Comparison of ENCODE assay signal across 8 cellular contexts in genomic region chr12:57229634-57230380, GRCh38. TPM values are rescaled to one million over a fixed set of nuclear protein-coding genes. Genes with fewer than 3 reads are reported as not detected.
DNase-seq lines count a peak whose midpoint lies in the region; ATAC-seq and TF ChIP-seq lines count a peak whose summit lies in the region.

SHMT2 (plus strand) TSS chr12:57229711; CDS start chr12:57229779, 68 bp downstream.

- H3K27me3 ChIP-seq in KMS-11 (ENCODE audit: insufficient read depth, low read depth), result no peaks in the 10 kb centered on the region
- H3K27me3 ChIP-seq in Panc1 (ENCODE audit: control insufficient read depth, insufficient read depth, low read length), result no peaks in the 10 kb centered on the region
- H3K27me3 ChIP-seq in esophagus squamous epithelium, result peaks cover 0 to 25% (median 4%) of the 10 kb centered on the region in 4 donors
- peaks cover 20% of the 10 kb centered on the region for H3K27me3 ChIP-seq in muscle layer of duodenum (ENCODE audit: low read depth, low read length)

- H3K27ac ChIP-seq in KMS-11 (peak within 1 kb of the TSS; percentile 82), Panc1 (ENCODE audit: low read length) (peak within 1 kb of the TSS; percentile 96), esophagus squamous epithelium (peak within 1 kb of the TSS; percentile 74 to 85 (median 78)), muscle layer of duodenum (ENCODE audit: low read length) (peak within 1 kb of the TSS; percentile 67)

- peak within 1 kb of the TSS; percentile 94 for H3K9ac ChIP-seq in KMS-11

- CTCF ChIA-PET in Panc1 (lab: Charles Lee), result interaction anchor here (0.7 to 2.3 kb wide), 5 partner anchors 9 to 103 kb away, joined by 3 to 17 read pairs (median 3); no protein-coding TSS in a partner anchor

- peaks cover 35% of the 10 kb centered on the region for H3K79me2 ChIP-seq in KMS-11 (ENCODE audit: insufficient read depth, low read depth)

- peak within 1 kb of the TSS; percentile 77 for H3K4me3 ChIP-seq in KMS-11 (IDR thresholded peaks at IDR 0.05; ENCODE audit: insufficient read depth, low read depth, low read length)
- peak within 1 kb of the TSS; percentile 94 to 97 for H3K4me3 ChIP-seq in Panc1 (ENCODE audit: low read depth in 2 of 2, low read length in 2 of 2)
- peak within 1 kb of the TSS; percentile 67 to 84 (median 70) for H3K4me3 ChIP-seq in esophagus squamous epithelium
- peak within 1 kb of the TSS; percentile 79 to 94 for H3K4me3 ChIP-seq in muscle layer of duodenum (ENCODE audit: low read depth in 1 of 2, low read length in 2 of 2)

- TSS peak; percentile 74 for BruUV-seq in Panc1 (replicated peaks; lab: Mats Ljungman, UMichigan)

- POLR2A ChIA-PET in Panc1 (lab: Charles Lee), result interaction anchor here (0.5 kb wide), 1 partner anchor 11 kb away, joined by 8 read pairs; no protein-coding TSS in a partner anchor

- H4K20me1 ChIP-seq in KMS-11 (ENCODE audit: insufficient read depth), result no peaks in the 10 kb centered on the region

- no peaks in the 10 kb centered on the region for H3K9me3 ChIP-seq in Panc1 (ENCODE audit: control insufficient read depth, insufficient read depth, low read depth, low read length)
- H3K9me3 ChIP-seq in esophagus squamous epithelium, result no peaks in the 10 kb centered on the region
- no peaks in the 10 kb centered on the region for H3K9me3 ChIP-seq in muscle layer of duodenum (ENCODE audit: control insufficient read depth in 1 of 2, low read length in 2 of 2)

- TF ChIP-seq POLR2A in esophagus squamous epithelium (IDR thresholded peaks at IDR 0.05), result peak in 2 of 4 donors; percentile 36 to 41

- H3K27me3 Mint-ChIP-seq in activated T-cell treated with anti-CD3 and anti-CD28 coated beads, Interleukin-2, amount 50 U/mL, for 24 hours, result peaks cover 26% of the 10 kb centered on the region

- TF ChIP-seq CTCF in KMS-11 (conservative IDR thresholded peaks at IDR 0.05; ENCODE audit: low read depth, low read length) (0 out of 2 replicates have a peak, but pooled peaks have one; percentile 2), Panc1 (IDR thresholded peaks at IDR 0.05) (no peak), esophagus squamous epithelium (IDR thresholded peaks at IDR 0.05) (peak in 2 of 6 experiments; percentile 31 to 59)

- H3K4me3 Mint-ChIP-seq in activated T-cell treated with anti-CD3 and anti-CD28 coated beads, Interleukin-2, amount 50 U/mL, for 24 hours, result peak within 1 kb of the TSS; percentile 99

- ATAC-seq in GM21529 (IDR thresholded peaks at IDR 0.05; ENCODE audit: unreplicated experiment) (peak; percentile 56), Panc1 (peak; percentile 85)

- H3K4me1 Mint-ChIP-seq in activated T-cell treated with anti-CD3 and anti-CD28 coated beads, Interleukin-2, amount 50 U/mL, for 24 hours (ENCODE audit: low read depth), result peaks cover 72% of the 10 kb centered on the region

- peak; percentile 96 for DNase-seq in DMS 273 (lab: John Stamatoyannopoulos, UW; ENCODE audit: unreplicated experiment)
- DNase-seq in Panc1 (ENCODE audit: low read depth, low spot score), result peak; percentile 83
- peak; percentile 92 for DNase-seq in activated T-cell treated with anti-CD3 and anti-CD28 coated beads, Interleukin-2, amount 50 U/mL, for 24 hours
- no peak for DNase-seq in esophagus squamous epithelium (lab: John Stamatoyannopoulos, UW)
- DNase-seq in stimulated activated CD8-positive, alpha-beta memory T cell treated with anti-CD3 and anti-CD28 coated beads, Interleukin-7, amount 100 ng/mL, for 24 hours (ENCODE audit: low read depth), result peak; percentile 82

- H3K4me1 ChIP-seq in KMS-11 (ENCODE audit: low read depth, poor library complexity, severe bottlenecking) (peaks cover 27% of the 10 kb centered on the region), Panc1 (ENCODE audit: control insufficient read depth, insufficient read depth, low read length) (peaks cover 8% of the 10 kb centered on the region; the same call in 1 of the 2 replicates), esophagus squamous epithelium (peaks cover 24 to 91% (median 31%) of the 10 kb centered on the region in 3 donors), muscle layer of duodenum (ENCODE audit: control insufficient read depth in 1 of 2, insufficient read depth in 2 of 2, low read length in 2 of 2) (peaks cover 9 to 31% of the 10 kb centered on the region in 2 donors)

- peak within 1 kb of the TSS; percentile 99 for H3K27ac Mint-ChIP-seq in activated T-cell treated with anti-CD3 and anti-CD28 coated beads, Interleukin-2, amount 50 U/mL, for 24 hours

- intact Hi-C loops in Panc1 (cut with micrococcal nuclease; ENCODE audit: unreplicated experiment) (no loop called here), esophagus squamous epithelium (cut with DNase I) (no loop called here)

- 0% methylated on average over 24 to 28 of the region's 42 CpGs for WGBS in esophagus squamous epithelium, 2 donors

- H3K36me3 Mint-ChIP-seq in activated T-cell treated with anti-CD3 and anti-CD28 coated beads, Interleukin-2, amount 50 U/mL, for 24 hours (ENCODE audit: low read depth), result peaks cover 57% of the 10 kb centered on the region

- H3K9me3 Mint-ChIP-seq in activated T-cell treated with anti-CD3 and anti-CD28 coated beads, Interleukin-2, amount 50 U/mL, for 24 hours, result no peaks in the 10 kb centered on the region

- H2AFZ ChIP-seq in KMS-11 (ENCODE audit: low read depth), result peak within 1 kb of the TSS; percentile 94

- H3K36me3 ChIP-seq in KMS-11 (ENCODE audit: insufficient read depth) (peaks cover 12% of the 10 kb centered on the region; the same call in 1 of the 2 replicates), Panc1 (ENCODE audit: control insufficient read depth, insufficient read depth, low read length) (no peaks in the 10 kb centered on the region; the same call in none of the 2 replicates), esophagus squamous epithelium (peaks cover 15 to 42% (median 31%) of the 10 kb centered on the region in 3 donors), muscle layer of duodenum (ENCODE audit: control insufficient read depth in 1 of 2, insufficient read depth in 2 of 2, low read length in 2 of 2) (peaks cover 29 to 37% of the 10 kb centered on the region in 2 donors)

- in situ Hi-C loops in Panc1 (cut with HindIII; ENCODE audit: low pct_unique_long_range_greater_than_20kb, low sequenced_read_pairs), result no loop called here

- peak within 1 kb of the TSS; percentile 74 for H3K4me2 ChIP-seq in KMS-11

RNA-seq across cellular contexts. Expression of gene SHMT2, which starts in this region (rescaled TPM):
- total RNA-seq in Panc1 (2021; ENCODE audit: unreplicated experiment) (67.1 TPM), esophagus squamous epithelium (100 to 1,000 TPM in 1 of 4 donors, 10 to 100 TPM in 3; 56.1 to 104 (median 76.6) TPM)
- polyA plus RNA-seq in Panc1 (2012; ENCODE audit: insufficient read length), result 117 TPM
